ENCODE assay signal across 8 cellular contexts in genomic region chr6:27687154-27688013, GRCh38.
DNase-seq lines count a peak whose midpoint lies in the region; ATAC-seq and TF ChIP-seq lines count a peak whose summit lies in the region.

No MANE protein-coding gene starts in this region.

- DNase-seq in BE2C: peak; percentile 95
- peak; percentile 81 for DNase-seq in NCI-H510A (lab: John Stamatoyannopoulos, UW)
- DNase-seq in activated CD4-positive, alpha-beta T cell treated with anti-CD3 and anti-CD28 coated beads for 4 hours: peak; percentile 71 to 76
- DNase-seq in coronary artery (ENCODE audit: low spot score): peak; percentile 78
- peak; percentile 49 to 68 (median 65) for DNase-seq in right lobe of liver
- DNase-seq in stimulated activated CD4-positive, alpha-beta T cell treated with anti-CD3 and anti-CD28 coated beads, Interleukin-4, amount 100 ng/mL, for 48 hours (ENCODE audit: low read depth in 2 of 2): peak; percentile 76 to 80

- H3K36me3 ChIP-seq in BE2C (no peaks in the 10 kb centered on the region), right lobe of liver (no peaks in the 10 kb centered on the region)

- H3K27ac ChIP-seq in coronary artery (peak overlapping the region in 1 of 2 donors; percentile 13), right lobe of liver (no peak overlapping the region)

- H3K4me1 ChIP-seq in BE2C: no peaks in the 10 kb centered on the region
- no peaks in the 10 kb centered on the region for H3K4me1 ChIP-seq in right lobe of liver

- intact Hi-C loops in right lobe of liver (cut with DNase I): no loop called here

- H3K4me3 ChIP-seq in BE2C (ENCODE audit: low read depth, low read length): peak overlapping the region; percentile 89
- H3K4me3 ChIP-seq in coronary artery: peak overlapping the region; percentile 70
- peak overlapping the region; percentile 20 to 31 (median 21) for H3K4me3 ChIP-seq in right lobe of liver

- no peaks in the 10 kb centered on the region for H3K9me3 ChIP-seq in BE2C
- H3K9me3 ChIP-seq in right lobe of liver: no peaks in the 10 kb centered on the region

- peak; percentile 89 for TF ChIP-seq CTCF in BE2C (IDR thresholded peaks at IDR 0.05; ENCODE audit: low read depth, low read length)
- no peak for TF ChIP-seq CTCF in coronary artery (IDR thresholded peaks at IDR 0.05)
- peak; percentile 22 to 36 (median 31) for TF ChIP-seq CTCF in right lobe of liver (IDR thresholded peaks at IDR 0.05)

- H3K27me3 ChIP-seq in BE2C: no peaks in the 10 kb centered on the region
- peaks cover 0 to 20% of the 10 kb centered on the region in 2 donors for H3K27me3 ChIP-seq in right lobe of liver

- peak; percentile 70 for ATAC-seq in GM19035 (IDR thresholded peaks at IDR 0.05; ENCODE audit: unreplicated experiment)
- ATAC-seq in HG03354 (IDR thresholded peaks at IDR 0.05; ENCODE audit: poor library complexity, severe bottlenecking, unreplicated experiment): peak; percentile 68
- ATAC-seq in right lobe of liver: peak; percentile 73 to 88 (median 77)

- 2% methylated on average over 32 of the region's 43 CpGs for WGBS in right lobe of liver (ENCODE audit: insufficient coverage, low coverage, low lambda C conversion rate, missing lambda C conversion rate)

- TF ChIP-seq POLR2A in right lobe of liver (IDR thresholded peaks at IDR 0.05): no peak

Comparison
In these comparisons a context has a peak if more than half of its experiments do, and no peak if none do; other contexts are left out.
1. H3K4me3 ChIP-seq: peak in every context shown above with its lines; median percentile 89 in BE2C; 70 in coronary artery; 21 in right lobe of liver.